26 cellular contexts compared by ENCODE assay signal in genomic region chr3:156093966-156094365, GRCh38. TPM values are rescaled to one million over a fixed set of nuclear protein-coding genes. Genes with fewer than 3 reads are reported as not detected.
DNase-seq lines count a peak whose midpoint lies in the region; ATAC-seq, FAIRE-seq and TF ChIP-seq lines count a peak whose summit lies in the region.
"Had no signal": no experiment of that assay in that cellular context is flagged by ENCODE, and none has a peak within 500 bp of the region (broad histone marks: within the 10 kb centered on the region; RNA-seq: fewer than 3 reads in every experiment).

No MANE protein-coding gene starts in this region.

- no peak overlapping the region for H3K18ac ChIP-seq in H1 (ENCODE audit: extremely low read depth, low read length)

- peak; percentile 77 for FAIRE-seq in H1 (lab: Jason Lieb, UNC)
- FAIRE-seq: GM18507, RCC 7860 had no signal

- no peak overlapping the region for H3K27ac ChIP-seq in H1 (ENCODE audit: low read depth, low read length)
- H3K27ac ChIP-seq: BLaER1 treated with 17β-estradiol and CSF1 and Interleukin-3, amounts not matched to agents 10 nM and 100 nM; SJSA1 had no signal

- no peaks in the 10 kb centered on the region for H3K79me1 ChIP-seq in H1 (ENCODE audit: low read depth, low read length)

- no peak overlapping the region for H3K4me3 Mint-ChIP-seq in activated CD4-positive, alpha-beta T cell treated with anti-CD3 and anti-CD28 coated beads, Interleukin-2, amount 10 ng/mL, durations not matched to agents 24 days and 14 days
- H3K4me3 Mint-ChIP-seq: CD4-positive, alpha-beta memory T cell had no signal

- peaks cover 11% of the 10 kb centered on the region for H3K27me3 Mint-ChIP-seq in activated CD4-positive, alpha-beta T cell treated with anti-CD3 and anti-CD28 coated beads, Interleukin-2, amount 10 ng/mL, durations not matched to agents 24 days and 14 days

- peaks cover 0 to 5% (median under 1%) of the 10 kb centered on the region in 4 experiments; a peak in 3 of 7 replicates for H3K4me1 ChIP-seq in H1 (replicated peaks in 1 of 4; ENCODE audit: control insufficient read depth in 3 of 4, insufficient read depth in 4 of 4, low read length in 3 of 4)
- H3K4me1 ChIP-seq: BLaER1 treated with 17β-estradiol and CSF1 and Interleukin-3, amounts not matched to agents 10 nM and 100 nM; SJSA1 had no signal

- no peak for TF ChIP-seq POLR2A in H1 (IDR thresholded peaks at IDR 0.05; ENCODE audit: control extremely low read depth in 1 of 2, low read depth in 2 of 2, low read length in 2 of 2)

- TF ChIP-seq RAD21 in H1 (IDR thresholded peaks at IDR 0.05 in 1 of 2, conservative IDR thresholded peaks at IDR 0.05 in 1 of 2; ENCODE audit: low read depth in 2 of 2, low read length in 2 of 2), result no peak

- POLR2A ChIA-PET in H1 (lab: Charles Lee; ENCODE audit: partially characterized antibody), result no interaction called here

- H4K5ac ChIP-seq in H1 (ENCODE audit: insufficient read length, low read depth, low read length), result no peak overlapping the region

- H2BK5ac ChIP-seq in H1 (ENCODE audit: low read depth, low read length), result no peak overlapping the region

- no peak overlapping the region for H3K56ac ChIP-seq in H1 (replicated peaks; ENCODE audit: insufficient read length, low read depth, low read length)

- no peaks in the 10 kb centered on the region for H3K9me3 Mint-ChIP-seq in activated CD4-positive, alpha-beta T cell treated with anti-CD3 and anti-CD28 coated beads, Interleukin-2, amount 10 ng/mL, durations not matched to agents 24 days and 14 days

- no peaks in the 10 kb centered on the region for H3K36me3 Mint-ChIP-seq in activated CD4-positive, alpha-beta T cell treated with anti-CD3 and anti-CD28 coated beads, Interleukin-2, amount 10 ng/mL, durations not matched to agents 24 days and 14 days (ENCODE audit: low read depth)
- H3K36me3 Mint-ChIP-seq: CD4-positive, alpha-beta memory T cell had no signal

- H3K23me2 ChIP-seq in H1 (ENCODE audit: low read depth, low read length), result no peaks in the 10 kb centered on the region

- no peak overlapping the region for H3K4me3 ChIP-seq in H1 (ENCODE audit: extremely low read depth in 1 of 4, insufficient read depth in 2 of 4, low read depth in 3 of 4, low read length in 4 of 4)
- H3K4me3 ChIP-seq: BLaER1 treated with 17β-estradiol and CSF1 and Interleukin-3, amounts not matched to agents 10 nM and 100 nM; MG63; SJSA1 had no signal

- H3K23ac ChIP-seq in H1 (ENCODE audit: insufficient read length), result no peak overlapping the region

- no peak overlapping the region for H3K14ac ChIP-seq in H1 (ENCODE audit: insufficient read length)

- DNase-seq in activated CD4-positive, alpha-beta T cell treated with anti-CD3 and anti-CD28 coated beads, Interleukin-2, amount 10 ng/mL, durations not matched to agents 24 days and 14 days, result peak; percentile 37
- DNase-seq in activated CD4-positive, alpha-beta T cell treated with anti-CD3 and anti-CD28 coated beads for 4 hours, result no peak
- DNase-seq in H1 (ENCODE audit: low read depth in 1 of 2, low spot score in 2 of 2), result peak in 1 of 2 experiments; percentile 13
- peak; percentile 17 for DNase-seq in left kidney (ENCODE audit: low read depth, low spot score)
- DNase-seq in superior temporal gyrus (ENCODE audit: extremely low spot score), result no peak
- no peak for DNase-seq in SIG-M5 (lab: John Stamatoyannopoulos, UW)
- no peak for DNase-seq in ecto neural progenitor cell (ENCODE audit: low spot score)
- DNase-seq: 8988T; Calu3; CD4-positive, alpha-beta memory T cell; GDM1; GOT3; Kasumi-1; MG63; NCI-H1048; NCI-H1436; NCI-H2081 treated with DMSO at 0.1 percent for 48 hours; NCI-H2171 treated with DMSO at 0.1 percent for 48 hours; NCI-H524 treated with DMSO at 0.1 percent for 48 hours; OCI-M1 had no signal

- no peak overlapping the region for H2BK20ac ChIP-seq in H1 (ENCODE audit: low read length)

- 37% methylated on average over 7 of the region's 7 CpGs; no CpG with 5 or more reads in 1 of the 2 experiments for WGBS in H1 (ENCODE audit: extremely low coverage in 1 of 2, insufficient coverage in 1 of 2, insufficient read length in 1 of 2, insufficient replicate concordance in 2 of 2, low coverage in 1 of 2, low lambda C conversion rate in 2 of 2, missing lambda C conversion rate in 1 of 2), 2 experiments

- CTCF ChIA-PET in H1 (lab: Charles Lee; ENCODE audit: partially characterized antibody), result interaction anchor here (0.8 to 1.9 kb wide), 4 partner anchors 10 to 368 kb away, joined by 3 to 5 read pairs (median 3); no protein-coding TSS in a partner anchor

- no peak overlapping the region for H2AFZ ChIP-seq in H1 (ENCODE audit: low read length)

- H3K9me3 ChIP-seq in H1 (ENCODE audit: insufficient read depth in 2 of 2, low read depth in 1 of 2, low read length in 1 of 2), result no peaks in the 10 kb centered on the region
- H3K9me3 ChIP-seq: MG63, SJSA1 had no signal

- no peak overlapping the region for H4K91ac ChIP-seq in H1 (replicated peaks; ENCODE audit: insufficient read length, low read length)

- peak overlapping the region; percentile 9 to 27; a peak in 1 of 4 replicates for H3K4me2 ChIP-seq in H1 (ENCODE audit: insufficient read depth in 1 of 2, low read depth in 2 of 2, low read length in 2 of 2)
- H3K4me2 ChIP-seq: BLaER1 treated with 17β-estradiol and CSF1 and Interleukin-3, amounts not matched to agents 10 nM and 100 nM had no signal

- H2BK120ac ChIP-seq in H1 (replicated peaks; ENCODE audit: low read depth, low read length), result no peak overlapping the region

- no peak overlapping the region for H3K4ac ChIP-seq in H1 (replicated peaks; ENCODE audit: insufficient read length, low read depth, low read length)

- H4K8ac ChIP-seq in H1 (ENCODE audit: extremely low read depth, insufficient read depth, low read length), result no peak overlapping the region

- no peak for ATAC-seq in HG03025 (IDR thresholded peaks at IDR 0.05; ENCODE audit: low FRiP score, unreplicated experiment)

- no peaks in the 10 kb centered on the region for H3K79me2 ChIP-seq in H1 (ENCODE audit: control insufficient read depth in 1 of 2, insufficient read depth in 2 of 2, low read length in 2 of 2)

- no peak overlapping the region for H2AK5ac ChIP-seq in H1 (ENCODE audit: low read depth, low read length)

- no peak for TF ChIP-seq EP300 in H1 (IDR thresholded peaks at IDR 0.05; ENCODE audit: borderline replicate concordance in 1 of 2, low read depth in 2 of 2, low read length in 2 of 2)

- H3K9ac ChIP-seq in H1 (replicated peaks in 1 of 4; ENCODE audit: extremely low read depth in 1 of 4, low read depth in 3 of 4, low read length in 3 of 4), result no peak overlapping the region
- H3K9ac ChIP-seq: BLaER1 treated with 17β-estradiol and CSF1 and Interleukin-3, amounts not matched to agents 10 nM and 100 nM had no signal

- TF ChIP-seq CTCF in H1 (IDR thresholded peaks at IDR 0.05; ENCODE audit: control extremely low read depth in 1 of 3, insufficient read depth in 1 of 3, low read depth in 1 of 3, low read length in 3 of 3), result no peak

- no peaks in the 10 kb centered on the region for H3K36me3 ChIP-seq in H1 (ENCODE audit: control insufficient read depth in 2 of 4, insufficient read depth in 4 of 4, low read length in 3 of 4)
- H3K36me3 ChIP-seq: BLaER1 treated with 17β-estradiol and CSF1 and Interleukin-3, amounts not matched to agents 10 nM and 100 nM; MG63; SJSA1 had no signal

- no peak overlapping the region for H2BK15ac ChIP-seq in H1 (ENCODE audit: low read length)

- no peak overlapping the region for H3K27ac Mint-ChIP-seq in activated CD4-positive, alpha-beta T cell treated with anti-CD3 and anti-CD28 coated beads, Interleukin-2, amount 10 ng/mL, durations not matched to agents 24 days and 14 days
- H3K27ac Mint-ChIP-seq: CD4-positive, alpha-beta memory T cell had no signal

- no peak overlapping the region for H2BK12ac ChIP-seq in H1 (ENCODE audit: low read depth, low read length)

- no peaks in the 10 kb centered on the region for H4K20me1 ChIP-seq in H1 (replicated peaks in 1 of 2; ENCODE audit: control insufficient read depth in 1 of 2, insufficient read depth in 2 of 2, low read length in 2 of 2)
- H4K20me1 ChIP-seq: BLaER1 treated with 17β-estradiol and CSF1 and Interleukin-3, amounts not matched to agents 10 nM and 100 nM had no signal

- no peaks in the 10 kb centered on the region for H3K27me3 ChIP-seq in H1 (replicated peaks in 1 of 4; ENCODE audit: control insufficient read depth in 3 of 4, extremely low read depth in 1 of 4, insufficient read depth in 3 of 4, low read length in 3 of 4)
- H3K27me3 ChIP-seq: BLaER1 treated with 17β-estradiol and CSF1 and Interleukin-3, amounts not matched to agents 10 nM and 100 nM; SJSA1 had no signal

- intact Hi-C loops in activated CD4-positive, alpha-beta T cell treated with anti-CD3 and anti-CD28 coated beads, Interleukin-2, amount 10 ng/mL, durations not matched to agents 24 days and 14 days (cut with micrococcal nuclease), result no loop called here

- H3K4me1 Mint-ChIP-seq in activated CD4-positive, alpha-beta T cell treated with anti-CD3 and anti-CD28 coated beads, Interleukin-2, amount 10 ng/mL, durations not matched to agents 24 days and 14 days, result no peaks in the 10 kb centered on the region
- H3K4me1 Mint-ChIP-seq: CD4-positive, alpha-beta memory T cell had no signal

TF ChIP-seq in H1, 55 proteins besides CTCF, POLR2A, EP300 and RAD21 (continues in another document):
- TF ChIP-seq BRCA1 (IDR thresholded peaks at IDR 0.05; ENCODE audit: low read depth, low read length) (no peak), E2F6 (IDR thresholded peaks at IDR 0.05) (0 out of 2 replicates have a peak, but pooled peaks have one; percentile 26), KDM1A (IDR thresholded peaks at IDR 0.05; ENCODE audit: borderline replicate concordance, low read length) (no peak), CBX5 (IDR thresholded peaks at IDR 0.05; ENCODE audit: low read depth, low read length) (no peak), SP2 (IDR thresholded peaks at IDR 0.05; ENCODE audit: low read length) (no peak)

RNA-seq across cellular contexts. Expression of gene KCNAB1, which starts 26.4 kb away (rescaled TPM):
- total RNA-seq in activated CD4-positive, alpha-beta T cell treated with anti-CD3 and anti-CD28 coated beads, Interleukin-2, amount 10 ng/mL, durations not matched to agents 24 days and 14 days, result not detected in 2 replicates
- 2.3 and 2.4 TPM in 2 replicates for total RNA-seq in H1 (2021; fragmentation: NEBNext Ultra II Directional; extraction: Animal tissue kit (Norgen Biotek cat#: 25700))
- polyA plus RNA-seq in H1 (2011; rRNA removed), result 0.31 and 0.51 TPM in 2 replicates
- polyA plus RNA-seq in H1 (2011; cell fraction: cytosol; rRNA removed), result 0.37 TPM
- 0.33 TPM for polyA plus RNA-seq in H1 (2011; cell fraction: nucleus; rRNA removed)
- polyA plus RNA-seq in H1 (2012, experiment 1 of 2), result 1.2 to 2.2 TPM (median 1.8 TPM) in 4 replicates
- polyA plus RNA-seq in H1 (2012, experiment 2 of 2), result 0.07 TPM
- 0.79 TPM for polyA plus RNA-seq in H1 (2013, experiment 1 of 2)
- polyA plus RNA-seq in H1 (2013, experiment 2 of 2), result 0.53 TPM
- 1.5 and 2.1 TPM in 2 replicates for polyA minus RNA-seq in H1 (2011; rRNA and poly(A)+ RNA removed)
- polyA minus RNA-seq in H1 (2011; cell fraction: cytosol; rRNA and poly(A)+ RNA removed), result 1.5 TPM
- 3.2 TPM for polyA minus RNA-seq in H1 (2011; cell fraction: nucleus; rRNA and poly(A)+ RNA removed)
- total RNA-seq: CD4-positive, alpha-beta memory T cell; Daoy had no signal

Comparison
In these comparisons a context has a peak if more than half of its experiments do, and no peak if none do; other contexts are left out.
1. DNase-seq: peak in activated CD4-positive, alpha-beta T cell treated with anti-CD3 and anti-CD28 coated beads, Interleukin-2, amount 10 ng/mL, durations not matched to agents 24 days and 14 days (single experiment) and left kidney (single experiment); none in activated CD4-positive, alpha-beta T cell treated with anti-CD3 and anti-CD28 coated beads for 4 hours (0 of 2), superior temporal gyrus (single experiment), SIG-M5 (single experiment) and ecto neural progenitor cell (single experiment).